Comparison of ENCODE assay signal across 19 cellular contexts in the genomic region with DNA sequence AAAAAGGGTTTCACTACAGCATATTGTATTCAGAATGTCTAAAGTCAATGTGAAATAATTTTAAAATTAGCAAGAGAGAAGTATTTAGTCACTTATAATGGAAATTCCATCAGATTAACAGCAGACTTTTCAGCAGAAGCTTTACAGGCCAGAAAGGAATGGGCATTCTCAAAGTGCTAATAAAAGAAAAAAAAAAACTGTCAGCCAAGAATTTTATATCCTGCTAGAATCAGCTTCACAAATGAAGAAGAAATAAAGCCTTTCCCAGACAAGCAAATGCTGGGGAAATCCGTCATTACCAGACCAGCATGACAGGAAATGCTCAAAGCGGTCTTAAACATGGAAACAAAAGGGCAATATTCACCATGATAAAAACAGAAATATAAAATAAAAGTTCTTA. TPM values are rescaled to one million over a fixed set of nuclear protein-coding genes. Genes with fewer than 3 reads are reported as not detected.
"Had no signal": no experiment of that assay in that cellular context is flagged by ENCODE, and none has a peak within 500 bp of the region (broad histone marks: within the 10 kb centered on the region; RNA-seq: fewer than 3 reads in every experiment).

No MANE protein-coding gene starts in this region.

- H3K27me3 ChIP-seq: adrenal gland had no signal

- H3K4me2 ChIP-seq: PC-9 had no signal

- DNase-seq: activated CD4-positive, alpha-beta T cell treated with anti-CD3 and anti-CD28 coated beads for 4 hours; activated CD4-positive, alpha-beta T cell treated with anti-CD3 and anti-CD28 coated beads, Interleukin-2, amount 50 U/mL, for 4 hours; activated CD8-positive, alpha-beta memory T cell treated with anti-CD3 and anti-CD28 coated beads for 24 hours; activated effector memory CD4-positive, alpha-beta T cell treated with anti-CD3 and anti-CD28 coated beads, Interleukin-2, amount 50 U/mL, for 16 hours; activated naive CD4-positive, alpha-beta T cell treated with Interleukin-2 at 50 U/mL for 16 hours; adrenal gland; anterior cingulate cortex; caudate nucleus; NCI-H1105 treated with DMSO at 0.1 percent for 48 hours; NCI-H1436 treated with DMSO at 0.1 percent for 48 hours; NCI-H187; NCI-H2081; NCI-H510A treated with DMSO at 0.1 percent for 48 hours; PC-9; SIG-M5 had no signal

- H3K4me3 ChIP-seq: adrenal gland, coronary artery, PC-9 had no signal

- H3K4me1 ChIP-seq: adrenal gland had no signal

- H3K27ac ChIP-seq: adrenal gland, coronary artery, PC-9, VCaP had no signal

- H2AFZ ChIP-seq: PC-9 had no signal

RNA-seq across cellular contexts. Expression of a gene that starts 21.9 kb away (rescaled TPM):
- total RNA-seq: activated naive CD4-positive, alpha-beta T cell treated with anti-CD3 and anti-CD28 coated beads, Interleukin-2, amount 50 U/mL, for 72 hours; adrenal gland; PC-9; T-helper 2 cell treated with Interferon-gamma antibody and Interleukin-4, amounts not matched to agents 100 ng/mL and 5 ng/mL, for 36 hours had no signal
